Comparison of ENCODE assay signal across 8 cellular contexts in the genomic region with DNA sequence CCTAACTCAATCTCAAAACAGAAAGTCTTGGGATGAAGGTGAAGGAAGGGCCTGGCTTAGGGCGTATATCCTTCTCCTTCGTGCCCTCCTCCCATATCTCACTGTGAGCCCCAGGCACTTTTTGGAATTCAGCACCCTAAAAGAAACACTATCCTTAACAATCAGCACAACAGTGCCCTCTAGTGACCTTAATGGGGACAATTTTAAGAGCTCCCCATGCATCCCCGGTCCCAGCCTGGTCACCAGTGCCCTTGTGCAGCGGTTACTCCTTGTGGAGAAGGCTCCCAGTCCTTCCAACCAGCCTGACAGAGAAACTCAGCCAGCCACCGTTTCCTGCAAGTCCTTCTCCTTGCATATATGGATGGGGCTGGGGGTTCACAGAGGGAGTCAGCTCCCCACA. TPM values are rescaled to one million over a fixed set of nuclear protein-coding genes. Genes with fewer than 3 reads are reported as not detected.
DNase-seq lines count a peak whose midpoint lies in the region; ATAC-seq and TF ChIP-seq lines count a peak whose summit lies in the region.

No MANE protein-coding gene starts in this region.

- no peaks in the 10 kb centered on the region for H3K9me2 ChIP-seq in neural cell (ENCODE audit: insufficient read depth, low read length)

- TF ChIP-seq CTCF in neural cell (IDR thresholded peaks at IDR 0.05; ENCODE audit: poor library complexity, severe bottlenecking), result peak; percentile 63

- TF ChIP-seq EP300 in neural cell (conservative IDR thresholded peaks at IDR 0.05; ENCODE audit: poor library complexity, severe bottlenecking), result no peak

- no peaks in the 10 kb centered on the region for H3K9me3 ChIP-seq in neural cell (ENCODE audit: low read length)

- H3K4me2 ChIP-seq in neural cell (ENCODE audit: low read length), result no peak overlapping the region

- DNase-seq in NCI-H446 (lab: John Stamatoyannopoulos, UW) (peak; percentile 2 to 8), NCI-H446 treated with DMSO at 0.1 percent for 48 hours (lab: John Stamatoyannopoulos, UW) (no peak), HT-29 (ENCODE audit: low spot score) (peak; percentile 66), RPMI8226 (peak; percentile 47), GF-D8 (lab: John Stamatoyannopoulos, UW) (no peak)
- DNase-seq in effector CD4-positive, alpha-beta T cell, result peak; percentile 13

- H4K20me1 ChIP-seq in neural cell (ENCODE audit: insufficient read depth), result no peaks in the 10 kb centered on the region

- TF ChIP-seq RAD21 in neural cell (conservative IDR thresholded peaks at IDR 0.05), result peak; percentile 56

- peaks cover 25% of the 10 kb centered on the region for H3K79me2 ChIP-seq in neural cell (replicated peaks; ENCODE audit: insufficient read depth, low read length)

- no peaks in the 10 kb centered on the region for H3F3A ChIP-seq in neural cell (ENCODE audit: insufficient read depth, low read length, poor library complexity, severe bottlenecking)

- peak; percentile 44 for ATAC-seq in GM19372 (IDR thresholded peaks at IDR 0.05; ENCODE audit: low read depth, unreplicated experiment)

- H3K4me3 ChIP-seq in neural cell (ENCODE audit: low read length), result peak overlapping the region; percentile 5

- no peak overlapping the region for H3K9ac ChIP-seq in neural cell (ENCODE audit: low read length)

- H3K27me3 ChIP-seq in neural cell (ENCODE audit: insufficient read depth, low read depth, low read length), result no peaks in the 10 kb centered on the region

- H3K27ac ChIP-seq in neural cell (ENCODE audit: low read length), result no peak overlapping the region

- no peaks in the 10 kb centered on the region for H3K36me3 ChIP-seq in neural cell (ENCODE audit: insufficient read depth, low read length)

- no peak overlapping the region for H2AFZ ChIP-seq in neural cell (ENCODE audit: low read depth, low read length)

TF ChIP-seq in neural cell, 6 proteins besides CTCF, POLR2A, EP300 and RAD21:
- TF ChIP-seq MXI1 (conservative IDR thresholded peaks at IDR 0.05; ENCODE audit: poor library complexity, severe bottlenecking) (no peak), SMC3 (conservative IDR thresholded peaks at IDR 0.05; ENCODE audit: poor library complexity) (peak; percentile 57), EZH2 (IDR thresholded peaks at IDR 0.05; ENCODE audit: borderline replicate concordance, insufficient read depth, low read length, poor library complexity, severe bottlenecking) (no peak)
- TF ChIP-seq, protein P1, sequence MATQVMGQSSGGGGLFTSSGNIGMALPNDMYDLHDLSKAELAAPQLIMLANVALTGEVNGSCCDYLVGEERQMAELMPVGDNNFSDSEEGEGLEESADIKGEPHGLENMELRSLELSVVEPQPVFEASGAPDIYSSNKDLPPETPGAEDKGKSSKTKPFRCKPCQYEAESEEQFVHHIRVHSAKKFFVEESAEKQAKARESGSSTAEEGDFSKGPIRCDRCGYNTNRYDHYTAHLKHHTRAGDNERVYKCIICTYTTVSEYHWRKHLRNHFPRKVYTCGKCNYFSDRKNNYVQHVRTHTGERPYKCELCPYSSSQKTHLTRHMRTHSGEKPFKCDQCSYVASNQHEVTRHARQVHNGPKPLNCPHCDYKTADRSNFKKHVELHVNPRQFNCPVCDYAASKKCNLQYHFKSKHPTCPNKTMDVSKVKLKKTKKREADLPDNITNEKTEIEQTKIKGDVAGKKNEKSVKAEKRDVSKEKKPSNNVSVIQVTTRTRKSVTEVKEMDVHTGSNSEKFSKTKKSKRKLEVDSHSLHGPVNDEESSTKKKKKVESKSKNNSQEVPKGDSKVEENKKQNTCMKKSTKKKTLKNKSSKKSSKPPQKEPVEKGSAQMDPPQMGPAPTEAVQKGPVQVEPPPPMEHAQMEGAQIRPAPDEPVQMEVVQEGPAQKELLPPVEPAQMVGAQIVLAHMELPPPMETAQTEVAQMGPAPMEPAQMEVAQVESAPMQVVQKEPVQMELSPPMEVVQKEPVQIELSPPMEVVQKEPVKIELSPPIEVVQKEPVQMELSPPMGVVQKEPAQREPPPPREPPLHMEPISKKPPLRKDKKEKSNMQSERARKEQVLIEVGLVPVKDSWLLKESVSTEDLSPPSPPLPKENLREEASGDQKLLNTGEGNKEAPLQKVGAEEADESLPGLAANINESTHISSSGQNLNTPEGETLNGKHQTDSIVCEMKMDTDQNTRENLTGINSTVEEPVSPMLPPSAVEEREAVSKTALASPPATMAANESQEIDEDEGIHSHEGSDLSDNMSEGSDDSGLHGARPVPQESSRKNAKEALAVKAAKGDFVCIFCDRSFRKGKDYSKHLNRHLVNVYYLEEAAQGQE (IDR thresholded peaks at IDR 0.05; ENCODE audit: borderline replicate concordance), result no peak

RNA-seq across cellular contexts. Expression of a gene that starts 4.2 kb away (rescaled TPM):
- not detected in 2 replicates for total RNA-seq in HT-29 (2014; rRNA removed; shearing (Covaris generic))
- 91.2 and 92.4 TPM in 2 replicates for polyA plus RNA-seq in neural cell
- 230 and 262 TPM in 2 replicates for polyA minus RNA-seq in neural cell

Comparison
In these comparisons a context has a peak if more than half of its experiments do, and no peak if none do; other contexts are left out.
1. DNase-seq: peak in NCI-H446 (2 of 2), HT-29 (single experiment), RPMI8226 (single experiment) and effector CD4-positive, alpha-beta T cell (single experiment); none in NCI-H446 treated with DMSO at 0.1 percent for 48 hours (single experiment) and GF-D8 (single experiment).